In genomic region chr18:13461936-13462335, GRCh38 we compare ENCODE assay signal across 28 cellular contexts.
DNase-seq lines count a peak whose midpoint lies in the region; ATAC-seq and TF ChIP-seq lines count a peak whose summit lies in the region.
"Had no signal": no experiment of that assay in that cellular context is flagged by ENCODE, and none has a peak within 500 bp of the region (broad histone marks: within the 10 kb centered on the region; RNA-seq: fewer than 3 reads in every experiment).

No MANE protein-coding gene starts in this region.

- ATAC-seq in DND-41 (ENCODE audit: insufficient read depth, low read depth) = no peak
- ATAC-seq in stimulated activated memory B cell treated with anti-CD40 and anti-IgM and Interleukin-4, amounts not matched to agents 10 μg/mL and 1 μg/mL and 100 μg/mL, for 72 hours = no peak
- no peak for ATAC-seq in stimulated activated naive B cell treated with anti-CD40 and anti-IgM and Interleukin-4, amounts not matched to agents 10 μg/mL and 1 μg/mL and 100 μg/mL, for 72 hours (replicated peaks)
- ATAC-seq: body of pancreas, foreskin keratinocyte, heart left ventricle, left lung had no signal

- CTCF ChIA-PET in activated naive CD4-positive, alpha-beta T cell treated with anti-CD3 and anti-CD28 coated beads, Interleukin-2, amount 10 ng/mL, durations not matched to agents 7 days and 5 days (lab: Charles Lee) = no interaction called here

- H3K4me3 ChIP-seq in DND-41 (ENCODE audit: low read depth in 1 of 2, low read length in 2 of 2) (no peak overlapping the region), neural progenitor cell (no peak overlapping the region)
- H3K4me3 ChIP-seq: adrenal gland, body of pancreas, esophagus squamous epithelium, heart left ventricle, left lung, right lobe of liver, tibial nerve had no signal

- H2AFZ ChIP-seq in DND-41 (ENCODE audit: low read depth, low read length) (no peak overlapping the region), neural progenitor cell (replicated peaks) (no peak overlapping the region)

- H3K79me2 ChIP-seq in DND-41 (ENCODE audit: insufficient read depth, low read length) = peaks cover 100% of the 10 kb centered on the region
- no peaks in the 10 kb centered on the region for H3K79me2 ChIP-seq in neural progenitor cell (ENCODE audit: low read depth)

- no peak overlapping the region for H3K4me2 ChIP-seq in DND-41 (ENCODE audit: insufficient read depth, low read length)
- H3K4me2 ChIP-seq in neural progenitor cell = no peak overlapping the region

- TF ChIP-seq CTCF in DND-41 (IDR thresholded peaks at IDR 0.05; ENCODE audit: borderline replicate concordance, extremely low read depth, low read length, poor library complexity, severe bottlenecking) (no peak), neural progenitor cell (IDR thresholded peaks at IDR 0.05) (no peak)

- peaks cover 53% of the 10 kb centered on the region for H3K36me3 Mint-ChIP-seq in activated naive CD4-positive, alpha-beta T cell treated with anti-CD3 and anti-CD28 coated beads, Interleukin-2, amount 10 ng/mL, durations not matched to agents 7 days and 5 days
- peaks cover 7% of the 10 kb centered on the region for H3K36me3 Mint-ChIP-seq in stimulated activated memory B cell treated with anti-CD40 and anti-IgM and Interleukin-4, amounts not matched to agents 10 μg/mL and 1 μg/mL and 100 μg/mL, for 72 hours
- H3K36me3 Mint-ChIP-seq in stimulated activated naive B cell treated with anti-CD40 and anti-IgM and Interleukin-4, amounts not matched to agents 10 μg/mL and 1 μg/mL and 100 μg/mL, for 72 hours = peaks cover 6 to 8% of the 10 kb centered on the region in 2 donors
- peaks cover 6% of the 10 kb centered on the region for H3K36me3 Mint-ChIP-seq in neural progenitor cell

- H3K36me3 ChIP-seq in DND-41 (ENCODE audit: insufficient read depth, low read length) (peaks cover 45% of the 10 kb centered on the region), neural progenitor cell (no peaks in the 10 kb centered on the region)
- H3K36me3 ChIP-seq: adrenal gland, esophagus squamous epithelium, heart left ventricle, left lung, neutrophil, right lobe of liver, tibial nerve had no signal

- peaks cover 91% of the 10 kb centered on the region for H3K4me1 ChIP-seq in DND-41 (ENCODE audit: insufficient read depth, low read length)
- H3K4me1 ChIP-seq in neural progenitor cell = no peaks in the 10 kb centered on the region
- H3K4me1 ChIP-seq: body of pancreas, foreskin keratinocyte had no signal

- H4K20me1 ChIP-seq in DND-41 (ENCODE audit: insufficient read depth, low read length) (peaks cover 28% of the 10 kb centered on the region), neural progenitor cell (ENCODE audit: low read depth) (no peaks in the 10 kb centered on the region)

- H3K27ac ChIP-seq in DND-41 (ENCODE audit: low read length) = peak overlapping the region; percentile 74
- peak overlapping the region; percentile 10 for H3K27ac ChIP-seq in cingulate gyrus (ENCODE audit: low read depth, low read length)
- H3K27ac ChIP-seq in neural progenitor cell = no peak overlapping the region
- H3K27ac ChIP-seq: adrenal gland, body of pancreas, esophagus squamous epithelium, foreskin keratinocyte, heart left ventricle, left lung, neutrophil, right lobe of liver, tibial nerve had no signal

- H3K27ac Mint-ChIP-seq in activated naive CD4-positive, alpha-beta T cell treated with anti-CD3 and anti-CD28 coated beads, Interleukin-2, amount 10 ng/mL, durations not matched to agents 7 days and 5 days = peak overlapping the region; percentile 24
- peak overlapping the region; percentile 54 for H3K27ac Mint-ChIP-seq in stimulated activated memory B cell treated with anti-CD40 and anti-IgM and Interleukin-4, amounts not matched to agents 10 μg/mL and 1 μg/mL and 100 μg/mL, for 72 hours
- no peak overlapping the region for H3K27ac Mint-ChIP-seq in stimulated activated naive B cell treated with anti-CD40 and anti-IgM and Interleukin-4, amounts not matched to agents 10 μg/mL and 1 μg/mL and 100 μg/mL, for 72 hours
- H3K27ac Mint-ChIP-seq in neural progenitor cell = no peak overlapping the region
- H3K27ac Mint-ChIP-seq: memory B cell had no signal

- no peaks in the 10 kb centered on the region for H3K27me3 Mint-ChIP-seq in activated naive CD4-positive, alpha-beta T cell treated with anti-CD3 and anti-CD28 coated beads, Interleukin-2, amount 10 ng/mL, durations not matched to agents 7 days and 5 days
- H3K27me3 Mint-ChIP-seq in stimulated activated memory B cell treated with anti-CD40 and anti-IgM and Interleukin-4, amounts not matched to agents 10 μg/mL and 1 μg/mL and 100 μg/mL, for 72 hours = peaks cover 11% of the 10 kb centered on the region
- peaks cover 9 to 17% of the 10 kb centered on the region in 2 donors for H3K27me3 Mint-ChIP-seq in stimulated activated naive B cell treated with anti-CD40 and anti-IgM and Interleukin-4, amounts not matched to agents 10 μg/mL and 1 μg/mL and 100 μg/mL, for 72 hours
- H3K27me3 Mint-ChIP-seq in neural progenitor cell (ENCODE audit: insufficient read depth, low read depth) = peaks cover 10% of the 10 kb centered on the region

- H3K4me1 Mint-ChIP-seq in activated naive CD4-positive, alpha-beta T cell treated with anti-CD3 and anti-CD28 coated beads, Interleukin-2, amount 10 ng/mL, durations not matched to agents 7 days and 5 days = peaks cover 70% of the 10 kb centered on the region
- H3K4me1 Mint-ChIP-seq in stimulated activated memory B cell treated with anti-CD40 and anti-IgM and Interleukin-4, amounts not matched to agents 10 μg/mL and 1 μg/mL and 100 μg/mL, for 72 hours = peaks cover 49% of the 10 kb centered on the region
- H3K4me1 Mint-ChIP-seq in stimulated activated naive B cell treated with anti-CD40 and anti-IgM and Interleukin-4, amounts not matched to agents 10 μg/mL and 1 μg/mL and 100 μg/mL, for 72 hours = peaks cover 32 to 51% of the 10 kb centered on the region in 2 donors
- H3K4me1 Mint-ChIP-seq in neural progenitor cell = peaks cover 9% of the 10 kb centered on the region

- no peak for DNase-seq in activated naive CD4-positive, alpha-beta T cell treated with anti-CD3 and anti-CD28 coated beads, Interleukin-2, amount 10 ng/mL, durations not matched to agents 7 days and 5 days
- DNase-seq in activated naive CD4-positive, alpha-beta T cell treated with Interleukin-2 at 50 U/mL for 16 hours = no peak
- DNase-seq in DND-41 (no peak), neural progenitor cell (ENCODE audit: low spot score) (no peak)
- no peak for DNase-seq in stimulated activated naive B cell treated with anti-CD40 and anti-IgM and Interleukin-4, amounts not matched to agents 10 μg/mL and 1 μg/mL and 100 μg/mL, for 72 hours
- DNase-seq: activated CD4-positive, alpha-beta T cell treated with anti-CD3 and anti-CD28 coated beads for 1 hour; activated CD8-positive, alpha-beta memory T cell treated with anti-CD3 and anti-CD28 coated beads for 24 hours; activated gamma-delta T cell; body of pancreas; C1 segment of cervical spinal cord; Calu3; esophagus squamous epithelium; foreskin keratinocyte; GOT3; heart left ventricle; IMR-90; islet precursor cell; left lung; NCI-H524 treated with DMSO at 0.1 percent for 48 hours; right lobe of liver; SHP77; stimulated activated CD4-positive, alpha-beta T cell treated with anti-CD3 and anti-CD28 coated beads, Interleukin-4, amount 100 ng/mL, for 1 hour had no signal

- no peaks in the 10 kb centered on the region for H3F3A ChIP-seq in neural progenitor cell (ENCODE audit: low read depth)

- peak overlapping the region; percentile 14; the same call in 1 of the 2 replicates for H3K9ac ChIP-seq in DND-41 (ENCODE audit: low read depth, low read length)
- no peak overlapping the region for H3K9ac ChIP-seq in neural progenitor cell

- H3K27me3 ChIP-seq in DND-41 (ENCODE audit: insufficient read depth, low read length, poor library complexity) (no peaks in the 10 kb centered on the region), neural progenitor cell (no peaks in the 10 kb centered on the region)
- H3K27me3 ChIP-seq: adrenal gland, body of pancreas, esophagus squamous epithelium, foreskin keratinocyte, heart left ventricle, left lung, neutrophil, right lobe of liver, tibial nerve had no signal

- H3K9me3 Mint-ChIP-seq in activated naive CD4-positive, alpha-beta T cell treated with anti-CD3 and anti-CD28 coated beads, Interleukin-2, amount 10 ng/mL, durations not matched to agents 7 days and 5 days = peaks cover 27% of the 10 kb centered on the region
- peaks cover 8% of the 10 kb centered on the region for H3K9me3 Mint-ChIP-seq in stimulated activated memory B cell treated with anti-CD40 and anti-IgM and Interleukin-4, amounts not matched to agents 10 μg/mL and 1 μg/mL and 100 μg/mL, for 72 hours
- peaks cover under 1 to 2% of the 10 kb centered on the region in 2 donors for H3K9me3 Mint-ChIP-seq in stimulated activated naive B cell treated with anti-CD40 and anti-IgM and Interleukin-4, amounts not matched to agents 10 μg/mL and 1 μg/mL and 100 μg/mL, for 72 hours
- H3K9me3 Mint-ChIP-seq in neural progenitor cell = peaks cover 14% of the 10 kb centered on the region

- H3K9me3 ChIP-seq in DND-41 (ENCODE audit: insufficient read depth, low read length, severe bottlenecking) (no peaks in the 10 kb centered on the region), neural progenitor cell (ENCODE audit: low read depth) (no peaks in the 10 kb centered on the region)
- H3K9me3 ChIP-seq: adrenal gland, body of pancreas, esophagus squamous epithelium, neutrophil, right lobe of liver, tibial nerve had no signal

- H3K4me3 Mint-ChIP-seq in activated naive CD4-positive, alpha-beta T cell treated with anti-CD3 and anti-CD28 coated beads, Interleukin-2, amount 10 ng/mL, durations not matched to agents 7 days and 5 days = no peak overlapping the region
- no peak overlapping the region for H3K4me3 Mint-ChIP-seq in stimulated activated memory B cell treated with anti-CD40 and anti-IgM and Interleukin-4, amounts not matched to agents 10 μg/mL and 1 μg/mL and 100 μg/mL, for 72 hours
- no peak overlapping the region for H3K4me3 Mint-ChIP-seq in stimulated activated naive B cell treated with anti-CD40 and anti-IgM and Interleukin-4, amounts not matched to agents 10 μg/mL and 1 μg/mL and 100 μg/mL, for 72 hours
- H3K4me3 Mint-ChIP-seq in neural progenitor cell = no peak overlapping the region
- H3K4me3 Mint-ChIP-seq: memory B cell had no signal

Comparison
In these comparisons a context has a peak if more than half of its experiments do, and no peak if none do; other contexts are left out.
1. H3K27ac Mint-ChIP-seq: peak in activated naive CD4-positive, alpha-beta T cell treated with anti-CD3 and anti-CD28 coated beads, Interleukin-2, amount 10 ng/mL, durations not matched to agents 7 days and 5 days (single experiment) and stimulated activated memory B cell treated with anti-CD40 and anti-IgM and Interleukin-4, amounts not matched to agents 10 μg/mL and 1 μg/mL and 100 μg/mL, for 72 hours (single experiment); none in stimulated activated naive B cell treated with anti-CD40 and anti-IgM and Interleukin-4, amounts not matched to agents 10 μg/mL and 1 μg/mL and 100 μg/mL, for 72 hours (single experiment) and neural progenitor cell (single experiment).